19 cellular contexts compared by ENCODE assay signal in genomic region chr3:132265008-132265407, GRCh38. TPM values are rescaled to one million over a fixed set of nuclear protein-coding genes. Genes with fewer than 3 reads are reported as not detected.
"Had no signal": no experiment of that assay in that cellular context is flagged by ENCODE, and none has a peak within 500 bp of the region (broad histone marks: within the 10 kb centered on the region; RNA-seq: fewer than 3 reads in every experiment).

No MANE protein-coding gene starts in this region.

- H3K27ac ChIP-seq: coronary artery, gastrocnemius medialis, heart left ventricle, parathyroid adenoma, tibial artery had no signal

- H3K79me2 ChIP-seq: parathyroid adenoma had no signal

- H3K9me3 ChIP-seq: gastrocnemius medialis, tibial artery had no signal

- H3K27me3 ChIP-seq: gastrocnemius medialis, heart left ventricle, tibial artery had no signal

- H3K4me1 ChIP-seq: gastrocnemius medialis, heart left ventricle, parathyroid adenoma, tibial artery had no signal

- H3K36me3 ChIP-seq: gastrocnemius medialis, heart left ventricle, tibial artery had no signal

- H3K4me3 ChIP-seq: coronary artery, gastrocnemius medialis, heart left ventricle, tibial artery had no signal

- H2AFZ ChIP-seq: parathyroid adenoma had no signal

- H3K9ac ChIP-seq: parathyroid adenoma had no signal

- DNase-seq: activated B cell treated with CpG ODN at 0.5 μM for 24 hours; activated CD4-positive, alpha-beta T cell treated with anti-CD3 and anti-CD28 coated beads for 48 hours; activated CD8-positive, alpha-beta memory T cell treated with anti-CD3 and anti-CD28 coated beads, Interleukin-2, amount 50 U/mL, for 48 hours; activated gamma-delta T cell treated with Interleukin-2 at 50 U/mL for 16 hours; activated T-cell treated with anti-CD3 and anti-CD28 coated beads, Interleukin-2, amount 50 U/mL, for 72 hours; amniotic stem cell; gastrocnemius medialis; heart left ventricle; immature natural killer cell; left colon; naive thymus-derived CD4-positive, alpha-beta T cell; stimulated activated CD4-positive, alpha-beta T cell treated with anti-CD3 and anti-CD28 coated beads, Interleukin-15, amount 100 ng/mL, for 24 hours; stimulated activated CD4-positive, alpha-beta T cell treated with anti-CD3 and anti-CD28 coated beads, Interleukin-4, amount 100 ng/mL, for 1 hour; stimulated activated naive B cell treated with anti-CD40 and anti-IgM and Interleukin-4, amounts not matched to agents 10 μg/mL and 1 μg/mL and 100 μg/mL, for 72 hours; T-helper 17 cell; tibial artery had no signal

RNA-seq across cellular contexts. Expression of gene ACP3, which starts 52.2 kb away (rescaled TPM):
- total RNA-seq: activated T-cell treated with anti-CD3 and anti-CD28 coated beads, Interleukin-2, amount 50 U/mL, for 72 hours; lung microvascular endothelial cell had no signal
- polyA plus RNA-seq: naive thymus-derived CD4-positive, alpha-beta T cell had no signal
